Comparison of ENCODE assay signal across 1 cellular context in genomic region chr20:49046087-49046900, GRCh38.
TF ChIP-seq lines count a peak whose summit lies in the region.

A gene with protein sequence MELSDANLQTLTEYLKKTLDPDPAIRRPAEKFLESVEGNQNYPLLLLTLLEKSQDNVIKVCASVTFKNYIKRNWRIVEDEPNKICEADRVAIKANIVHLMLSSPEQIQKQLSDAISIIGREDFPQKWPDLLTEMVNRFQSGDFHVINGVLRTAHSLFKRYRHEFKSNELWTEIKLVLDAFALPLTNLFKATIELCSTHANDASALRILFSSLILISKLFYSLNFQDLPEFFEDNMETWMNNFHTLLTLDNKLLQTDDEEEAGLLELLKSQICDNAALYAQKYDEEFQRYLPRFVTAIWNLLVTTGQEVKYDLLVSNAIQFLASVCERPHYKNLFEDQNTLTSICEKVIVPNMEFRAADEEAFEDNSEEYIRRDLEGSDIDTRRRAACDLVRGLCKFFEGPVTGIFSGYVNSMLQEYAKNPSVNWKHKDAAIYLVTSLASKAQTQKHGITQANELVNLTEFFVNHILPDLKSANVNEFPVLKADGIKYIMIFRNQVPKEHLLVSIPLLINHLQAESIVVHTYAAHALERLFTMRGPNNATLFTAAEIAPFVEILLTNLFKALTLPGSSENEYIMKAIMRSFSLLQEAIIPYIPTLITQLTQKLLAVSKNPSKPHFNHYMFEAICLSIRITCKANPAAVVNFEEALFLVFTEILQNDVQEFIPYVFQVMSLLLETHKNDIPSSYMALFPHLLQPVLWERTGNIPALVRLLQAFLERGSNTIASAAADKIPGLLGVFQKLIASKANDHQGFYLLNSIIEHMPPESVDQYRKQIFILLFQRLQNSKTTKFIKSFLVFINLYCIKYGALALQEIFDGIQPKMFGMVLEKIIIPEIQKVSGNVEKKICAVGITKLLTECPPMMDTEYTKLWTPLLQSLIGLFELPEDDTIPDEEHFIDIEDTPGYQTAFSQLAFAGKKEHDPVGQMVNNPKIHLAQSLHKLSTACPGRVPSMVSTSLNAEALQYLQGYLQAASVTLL (plus strand): TSS chr20:49046312. CDS start chr20:49058464, 12,152 bp downstream.

TF ChIP-seq in HepG2, 621 proteins besides CTCF, POLR2A, EP300 and RAD21 (continued from another document and continues in another):
- 0 out of 2 replicates have a peak, but pooled peaks have one; percentile 75 for TF ChIP-seq ATAD3A (CRISPR knock-in tag; IDR thresholded peaks at IDR 0.05)
- peak; percentile 20; the same call in 1 of the 2 replicates for TF ChIP-seq MTA1 (CRISPR knock-in tag; IDR thresholded peaks at IDR 0.05; ENCODE audit: borderline replicate concordance)
- TF ChIP-seq MAF1 (CRISPR knock-in tag; IDR thresholded peaks at IDR 0.05; ENCODE audit: borderline replicate concordance), result peak; percentile 91
- TF ChIP-seq, protein P1, sequence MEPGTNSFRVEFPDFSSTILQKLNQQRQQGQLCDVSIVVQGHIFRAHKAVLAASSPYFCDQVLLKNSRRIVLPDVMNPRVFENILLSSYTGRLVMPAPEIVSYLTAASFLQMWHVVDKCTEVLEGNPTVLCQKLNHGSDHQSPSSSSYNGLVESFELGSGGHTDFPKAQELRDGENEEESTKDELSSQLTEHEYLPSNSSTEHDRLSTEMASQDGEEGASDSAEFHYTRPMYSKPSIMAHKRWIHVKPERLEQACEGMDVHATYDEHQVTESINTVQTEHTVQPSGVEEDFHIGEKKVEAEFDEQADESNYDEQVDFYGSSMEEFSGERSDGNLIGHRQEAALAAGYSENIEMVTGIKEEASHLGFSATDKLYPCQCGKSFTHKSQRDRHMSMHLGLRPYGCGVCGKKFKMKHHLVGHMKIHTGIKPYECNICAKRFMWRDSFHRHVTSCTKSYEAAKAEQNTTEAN (CRISPR knock-in tag; conservative IDR thresholded peaks at IDR 0.05), result peak; percentile 96
- no peak for TF ChIP-seq TIGD3 (CRISPR knock-in tag; IDR thresholded peaks at IDR 0.05; ENCODE audit: borderline replicate concordance)
- peak; percentile 78 for TF ChIP-seq KLF6 (CRISPR knock-in tag; IDR thresholded peaks at IDR 0.05)
- TF ChIP-seq IKZF1 (IDR thresholded peaks at IDR 0.05), result no peak
- no peak; the same call in 1 of the 2 replicates for TF ChIP-seq ZNF354B (CRISPR knock-in tag; IDR thresholded peaks at IDR 0.05)
- peak; percentile 67 for TF ChIP-seq AGO1 (IDR thresholded peaks at IDR 0.05; ENCODE audit: low read depth, low read length, poor library complexity, severe bottlenecking)
- TF ChIP-seq, protein P2, sequence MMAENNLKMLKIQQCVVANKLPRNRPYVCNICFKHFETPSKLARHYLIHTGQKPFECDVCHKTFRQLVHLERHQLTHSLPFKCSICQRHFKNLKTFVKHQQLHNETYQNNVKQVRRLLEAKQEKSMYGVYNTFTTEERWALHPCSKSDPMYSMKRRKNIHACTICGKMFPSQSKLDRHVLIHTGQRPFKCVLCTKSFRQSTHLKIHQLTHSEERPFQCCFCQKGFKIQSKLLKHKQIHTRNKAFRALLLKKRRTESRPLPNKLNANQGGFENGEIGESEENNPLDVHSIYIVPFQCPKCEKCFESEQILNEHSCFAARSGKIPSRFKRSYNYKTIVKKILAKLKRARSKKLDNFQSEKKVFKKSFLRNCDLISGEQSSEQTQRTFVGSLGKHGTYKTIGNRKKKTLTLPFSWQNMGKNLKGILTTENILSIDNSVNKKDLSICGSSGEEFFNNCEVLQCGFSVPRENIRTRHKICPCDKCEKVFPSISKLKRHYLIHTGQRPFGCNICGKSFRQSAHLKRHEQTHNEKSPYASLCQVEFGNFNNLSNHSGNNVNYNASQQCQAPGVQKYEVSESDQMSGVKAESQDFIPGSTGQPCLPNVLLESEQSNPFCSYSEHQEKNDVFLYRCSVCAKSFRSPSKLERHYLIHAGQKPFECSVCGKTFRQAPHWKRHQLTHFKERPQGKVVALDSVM (CRISPR knock-in tag; IDR thresholded peaks at IDR 0.05), result peak; percentile 62
- TF ChIP-seq, protein P3, sequence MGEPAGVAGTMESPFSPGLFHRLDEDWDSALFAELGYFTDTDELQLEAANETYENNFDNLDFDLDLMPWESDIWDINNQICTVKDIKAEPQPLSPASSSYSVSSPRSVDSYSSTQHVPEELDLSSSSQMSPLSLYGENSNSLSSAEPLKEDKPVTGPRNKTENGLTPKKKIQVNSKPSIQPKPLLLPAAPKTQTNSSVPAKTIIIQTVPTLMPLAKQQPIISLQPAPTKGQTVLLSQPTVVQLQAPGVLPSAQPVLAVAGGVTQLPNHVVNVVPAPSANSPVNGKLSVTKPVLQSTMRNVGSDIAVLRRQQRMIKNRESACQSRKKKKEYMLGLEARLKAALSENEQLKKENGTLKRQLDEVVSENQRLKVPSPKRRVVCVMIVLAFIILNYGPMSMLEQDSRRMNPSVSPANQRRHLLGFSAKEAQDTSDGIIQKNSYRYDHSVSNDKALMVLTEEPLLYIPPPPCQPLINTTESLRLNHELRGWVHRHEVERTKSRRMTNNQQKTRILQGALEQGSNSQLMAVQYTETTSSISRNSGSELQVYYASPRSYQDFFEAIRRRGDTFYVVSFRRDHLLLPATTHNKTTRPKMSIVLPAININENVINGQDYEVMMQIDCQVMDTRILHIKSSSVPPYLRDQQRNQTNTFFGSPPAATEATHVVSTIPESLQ (CRISPR knock-in tag; conservative IDR thresholded peaks at IDR 0.05), result peak; percentile 4; the same call in 1 of the 2 replicates
- TF ChIP-seq SNAPC5 (CRISPR knock-in tag; IDR thresholded peaks at IDR 0.05; ENCODE audit: borderline replicate concordance), result no peak
- TF ChIP-seq, protein P4, sequence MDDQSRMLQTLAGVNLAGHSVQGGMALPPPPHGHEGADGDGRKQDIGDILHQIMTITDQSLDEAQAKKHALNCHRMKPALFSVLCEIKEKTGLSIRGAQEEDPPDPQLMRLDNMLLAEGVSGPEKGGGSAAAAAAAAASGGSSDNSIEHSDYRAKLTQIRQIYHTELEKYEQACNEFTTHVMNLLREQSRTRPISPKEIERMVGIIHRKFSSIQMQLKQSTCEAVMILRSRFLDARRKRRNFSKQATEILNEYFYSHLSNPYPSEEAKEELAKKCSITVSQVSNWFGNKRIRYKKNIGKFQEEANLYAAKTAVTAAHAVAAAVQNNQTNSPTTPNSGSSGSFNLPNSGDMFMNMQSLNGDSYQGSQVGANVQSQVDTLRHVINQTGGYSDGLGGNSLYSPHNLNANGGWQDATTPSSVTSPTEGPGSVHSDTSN (CRISPR knock-in tag; IDR thresholded peaks at IDR 0.05; ENCODE audit: borderline replicate concordance), result peak; percentile 91
- no peak; the same call in 1 of the 2 replicates for TF ChIP-seq ZFP36L2 (CRISPR knock-in tag; IDR thresholded peaks at IDR 0.05)
- TF ChIP-seq HOXD1 (CRISPR knock-in tag; IDR thresholded peaks at IDR 0.05), result peak; percentile 97; the same call in 1 of the 2 replicates
- peak; percentile 90 for TF ChIP-seq ZNF235 (CRISPR knock-in tag; IDR thresholded peaks at IDR 0.05; ENCODE audit: borderline replicate concordance)
- peak; percentile 78; the same call in 1 of the 2 replicates for TF ChIP-seq ZSCAN29 (CRISPR knock-in tag; conservative IDR thresholded peaks at IDR 0.05)
- TF ChIP-seq HCFC1 (IDR thresholded peaks at IDR 0.05; ENCODE audit: low read depth, low read length), result peak; percentile 36; the same call in 1 of the 2 replicates
- no peak; the same call in none of the 2 replicates for TF ChIP-seq HHEX (CRISPR knock-in tag; IDR thresholded peaks at IDR 0.05)
- TF ChIP-seq PRDM10 (CRISPR knock-in tag; IDR thresholded peaks at IDR 0.05; ENCODE audit: low read depth), result peak; percentile 67
- 0 out of 2 replicates have a peak, but pooled peaks have one; percentile 57 for TF ChIP-seq CSRNP2 (CRISPR knock-in tag; conservative IDR thresholded peaks at IDR 0.05; ENCODE audit: low read depth)
- TF ChIP-seq, protein P5, sequence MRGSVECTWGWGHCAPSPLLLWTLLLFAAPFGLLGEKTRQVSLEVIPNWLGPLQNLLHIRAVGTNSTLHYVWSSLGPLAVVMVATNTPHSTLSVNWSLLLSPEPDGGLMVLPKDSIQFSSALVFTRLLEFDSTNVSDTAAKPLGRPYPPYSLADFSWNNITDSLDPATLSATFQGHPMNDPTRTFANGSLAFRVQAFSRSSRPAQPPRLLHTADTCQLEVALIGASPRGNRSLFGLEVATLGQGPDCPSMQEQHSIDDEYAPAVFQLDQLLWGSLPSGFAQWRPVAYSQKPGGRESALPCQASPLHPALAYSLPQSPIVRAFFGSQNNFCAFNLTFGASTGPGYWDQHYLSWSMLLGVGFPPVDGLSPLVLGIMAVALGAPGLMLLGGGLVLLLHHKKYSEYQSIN (CRISPR knock-in tag; IDR thresholded peaks at IDR 0.05; ENCODE audit: borderline replicate concordance), result no peak
- TF ChIP-seq ZSCAN22 (CRISPR knock-in tag; IDR thresholded peaks at IDR 0.05), result no peak
- TF ChIP-seq NCOR1 (IDR thresholded peaks at IDR 0.05; ENCODE audit: borderline replicate concordance, low read length), result no peak
- peak; percentile 89 for TF ChIP-seq FOXJ3 (CRISPR knock-in tag; IDR thresholded peaks at IDR 0.05; ENCODE audit: borderline replicate concordance)
- peak; percentile 39; the same call in 1 of the 2 replicates for TF ChIP-seq ELF1 (CRISPR knock-in tag; IDR thresholded peaks at IDR 0.05)
- TF ChIP-seq SKIL (CRISPR knock-in tag; IDR thresholded peaks at IDR 0.05; ENCODE audit: borderline replicate concordance), result peak; percentile 37; the same call in 1 of the 2 replicates
